In the genomic region with DNA sequence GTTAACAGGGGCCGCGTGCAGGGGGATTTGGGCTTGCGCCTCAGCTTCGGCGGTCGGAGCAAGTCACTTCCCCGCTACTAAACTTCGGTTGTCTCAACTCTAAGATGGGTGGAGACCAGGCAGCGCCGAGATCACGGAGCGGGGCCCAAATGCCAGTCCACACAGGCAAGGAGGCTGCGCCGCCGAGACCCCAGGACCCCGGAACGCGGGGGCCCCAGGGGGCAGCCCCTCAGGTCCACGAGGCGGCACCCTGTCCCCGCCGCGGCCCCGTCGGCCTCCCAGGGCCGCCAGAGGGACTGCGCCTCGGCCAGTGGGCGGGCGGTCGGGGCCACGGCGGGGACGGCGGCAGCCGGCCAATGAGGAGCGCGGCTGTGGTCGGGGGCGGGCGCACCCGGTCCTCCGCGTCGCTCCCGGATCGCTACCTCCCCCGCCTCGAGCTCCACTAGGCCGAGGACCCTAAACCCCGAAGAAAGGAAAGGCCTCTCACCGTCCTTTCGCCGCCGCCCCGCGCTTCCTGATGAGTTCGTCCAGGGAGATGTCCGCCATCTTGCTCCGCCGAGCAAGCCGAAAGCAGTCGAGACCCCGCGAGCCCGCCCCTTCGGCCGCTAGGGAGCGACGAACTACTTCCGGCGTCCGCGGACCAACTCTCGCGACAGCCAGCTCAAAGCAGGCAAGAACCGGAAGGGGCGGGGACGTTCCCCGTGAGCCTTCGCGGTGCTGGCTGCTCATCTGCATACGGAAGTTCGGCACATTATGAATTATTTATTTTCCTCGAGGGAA, we compare ENCODE assay signal across 1 cellular context.
TF ChIP-seq lines count a peak whose summit lies in the region.

A gene with protein sequence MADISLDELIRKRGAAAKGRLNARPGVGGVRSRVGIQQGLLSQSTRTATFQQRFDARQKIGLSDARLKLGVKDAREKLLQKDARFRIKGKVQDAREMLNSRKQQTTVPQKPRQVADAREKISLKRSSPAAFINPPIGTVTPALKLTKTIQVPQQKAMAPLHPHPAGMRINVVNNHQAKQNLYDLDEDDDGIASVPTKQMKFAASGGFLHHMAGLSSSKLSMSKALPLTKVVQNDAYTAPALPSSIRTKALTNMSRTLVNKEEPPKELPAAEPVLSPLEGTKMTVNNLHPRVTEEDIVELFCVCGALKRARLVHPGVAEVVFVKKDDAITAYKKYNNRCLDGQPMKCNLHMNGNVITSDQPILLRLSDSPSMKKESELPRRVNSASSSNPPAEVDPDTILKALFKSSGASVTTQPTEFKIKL (minus strand): TSS at position 572 of the 780 bp plus-strand sequence. CDS start 26 bp downstream, at position 546.

TF ChIP-seq in GM12878, 131 proteins besides CTCF, POLR2A, EP300 and RAD21 (continued from another document):
- peak; percentile 55 for TF ChIP-seq SIX5 (IDR thresholded peaks at IDR 0.05; ENCODE audit: low read depth, low read length, severe bottlenecking)
- TF ChIP-seq ELK1 (IDR thresholded peaks at IDR 0.05; ENCODE audit: low read depth, low read length), result peak; percentile 88; the same call in 1 of the 2 replicates
- no peak for TF ChIP-seq SREBF1 (IDR thresholded peaks at IDR 0.05; ENCODE audit: low read length)
- TF ChIP-seq, protein P1, sequence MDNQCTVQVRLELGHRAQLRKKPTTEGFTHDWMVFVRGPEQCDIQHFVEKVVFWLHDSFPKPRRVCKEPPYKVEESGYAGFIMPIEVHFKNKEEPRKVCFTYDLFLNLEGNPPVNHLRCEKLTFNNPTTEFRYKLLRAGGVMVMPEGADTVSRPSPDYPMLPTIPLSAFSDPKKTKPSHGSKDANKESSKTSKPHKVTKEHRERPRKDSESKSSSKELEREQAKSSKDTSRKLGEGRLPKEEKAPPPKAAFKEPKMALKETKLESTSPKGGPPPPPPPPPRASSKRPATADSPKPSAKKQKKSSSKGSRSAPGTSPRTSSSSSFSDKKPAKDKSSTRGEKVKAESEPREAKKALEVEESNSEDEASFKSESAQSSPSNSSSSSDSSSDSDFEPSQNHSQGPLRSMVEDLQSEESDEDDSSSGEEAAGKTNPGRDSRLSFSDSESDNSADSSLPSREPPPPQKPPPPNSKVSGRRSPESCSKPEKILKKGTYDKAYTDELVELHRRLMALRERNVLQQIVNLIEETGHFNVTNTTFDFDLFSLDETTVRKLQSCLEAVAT (IDR thresholded peaks at IDR 0.05), result peak; percentile 69; the same call in 1 of the 2 replicates
- TF ChIP-seq ZNF687 (IDR thresholded peaks at IDR 0.05), result peak; percentile 83; the same call in 1 of the 2 replicates
- peak; percentile 38; the same call in 1 of the 2 replicates for TF ChIP-seq TBL1XR1 (IDR thresholded peaks at IDR 0.05; ENCODE audit: low read depth, low read length)
- peak; percentile 67; the same call in 1 of the 2 replicates for TF ChIP-seq SIN3A (IDR thresholded peaks at IDR 0.05; ENCODE audit: low read depth, low read length)
- TF ChIP-seq IKZF1 (conservative IDR thresholded peaks at IDR 0.05), result peak; percentile 58; the same call in 1 of the 2 replicates
- TF ChIP-seq, protein P2, sequence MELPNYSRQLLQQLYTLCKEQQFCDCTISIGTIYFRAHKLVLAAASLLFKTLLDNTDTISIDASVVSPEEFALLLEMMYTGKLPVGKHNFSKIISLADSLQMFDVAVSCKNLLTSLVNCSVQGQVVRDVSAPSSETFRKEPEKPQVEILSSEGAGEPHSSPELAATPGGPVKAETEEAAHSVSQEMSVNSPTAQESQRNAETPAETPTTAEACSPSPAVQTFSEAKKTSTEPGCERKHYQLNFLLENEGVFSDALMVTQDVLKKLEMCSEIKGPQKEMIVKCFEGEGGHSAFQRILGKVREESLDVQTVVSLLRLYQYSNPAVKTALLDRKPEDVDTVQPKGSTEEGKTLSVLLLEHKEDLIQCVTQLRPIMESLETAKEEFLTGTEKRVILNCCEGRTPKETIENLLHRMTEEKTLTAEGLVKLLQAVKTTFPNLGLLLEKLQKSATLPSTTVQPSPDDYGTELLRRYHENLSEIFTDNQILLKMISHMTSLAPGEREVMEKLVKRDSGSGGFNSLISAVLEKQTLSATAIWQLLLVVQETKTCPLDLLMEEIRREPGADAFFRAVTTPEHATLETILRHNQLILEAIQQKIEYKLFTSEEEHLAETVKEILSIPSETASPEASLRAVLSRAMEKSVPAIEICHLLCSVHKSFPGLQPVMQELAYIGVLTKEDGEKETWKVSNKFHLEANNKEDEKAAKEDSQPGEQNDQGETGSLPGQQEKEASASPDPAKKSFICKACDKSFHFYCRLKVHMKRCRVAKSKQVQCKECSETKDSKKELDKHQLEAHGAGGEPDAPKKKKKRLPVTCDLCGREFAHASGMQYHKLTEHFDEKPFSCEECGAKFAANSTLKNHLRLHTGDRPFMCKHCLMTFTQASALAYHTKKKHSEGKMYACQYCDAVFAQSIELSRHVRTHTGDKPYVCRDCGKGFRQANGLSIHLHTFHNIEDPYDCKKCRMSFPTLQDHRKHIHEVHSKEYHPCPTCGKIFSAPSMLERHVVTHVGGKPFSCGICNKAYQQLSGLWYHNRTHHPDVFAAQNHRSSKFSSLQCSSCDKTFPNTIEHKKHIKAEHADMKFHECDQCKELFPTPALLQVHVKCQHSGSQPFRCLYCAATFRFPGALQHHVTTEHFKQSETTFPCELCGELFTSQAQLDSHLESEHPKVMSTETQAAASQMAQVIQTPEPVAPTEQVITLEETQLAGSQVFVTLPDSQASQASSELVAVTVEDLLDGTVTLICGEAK (IDR thresholded peaks at IDR 0.05; ENCODE audit: borderline replicate concordance), result peak; percentile 96
- peak in 1 of 2 experiments; percentile 66; a peak in 2 of 3 replicates for TF ChIP-seq EGR1 (IDR thresholded peaks at IDR 0.05; ENCODE audit: borderline replicate concordance in 1 of 2, low read depth in 2 of 2, low read length in 2 of 2)
- no peak for TF ChIP-seq PAX8 (IDR thresholded peaks at IDR 0.05)
